In the genomic region with DNA sequence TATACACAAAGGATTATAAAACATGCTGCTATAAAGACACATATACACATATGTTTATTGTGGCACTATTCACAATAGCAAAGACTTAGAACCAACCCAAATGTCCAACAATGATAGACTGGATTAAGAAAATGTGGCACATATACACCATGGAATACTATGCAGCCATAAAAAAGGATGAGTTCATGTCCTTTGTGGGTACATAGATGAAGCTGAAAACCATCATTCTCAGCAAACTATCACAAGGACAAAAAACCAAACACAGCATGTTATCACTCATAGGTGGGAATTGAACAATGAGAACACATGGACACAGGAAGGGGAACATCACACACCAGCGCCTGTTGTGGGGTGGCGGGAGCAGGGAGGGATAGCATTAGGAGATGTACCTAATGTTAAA, we compare ENCODE assay signal across 17 cellular contexts. TPM values are rescaled to one million over a fixed set of nuclear protein-coding genes. Genes with fewer than 3 reads are reported as not detected.
"Had no signal": no experiment of that assay in that cellular context is flagged by ENCODE, and none has a peak within 500 bp of the region (broad histone marks: within the 10 kb centered on the region; RNA-seq: fewer than 3 reads in every experiment).

No MANE protein-coding gene starts in this region.

RNA-seq across cellular contexts. Expression of gene CYP4A22, which starts 10.2 kb away (rescaled TPM):
- total RNA-seq: activated naive CD4-positive, alpha-beta T cell treated with anti-CD3 and anti-CD28 coated beads for 36 hours; activated naive CD4-positive, alpha-beta T cell treated with anti-CD3 and anti-CD28 coated beads, Interleukin-2, amount 50 U/mL, for 72 hours; activated naive CD8-positive, alpha-beta T cell treated with anti-CD3 and anti-CD28 coated beads for 36 hours; activated naive CD8-positive, alpha-beta T cell treated with anti-CD3 and anti-CD28 coated beads, Interleukin-2, amount 10 ng/mL, durations not matched to agents 7 days and 5 days; activated T-cell treated with anti-CD3 and anti-CD28 coated beads, Interleukin-2, amount 50 U/mL, for 4 hours; activated T-cell treated with anti-CD3 and anti-CD28 coated beads, Interleukin-2, amount 50 U/mL, for 72 hours; activated T-helper 1 cell treated with anti-CD3 and anti-CD28 coated beads, Interleukin-12 subunit alpha, Interleukin-12 subunit beta, Interleukin-2, Interleukin-4 antibody, amounts not matched to agents 30 ng/mL and 10 ng/mL and 1 ng/mL, durations not matched to agents 14 hours and 24 hours and 36 hours; activated T-helper 17 cell treated with anti-CD3 and anti-CD28 coated beads, Interleukin-2, amount 50 U/mL, for 72 hours; activated T-helper 2 cell treated with anti-CD3 and anti-CD28 coated beads, Interferon-gamma antibody, Interleukin-2, Interleukin-4, amounts not matched to agents 10 μg/mL and 5 μg/mL and 100 μg/mL, durations not matched to agents 14 hours and 24 hours and 36 hours; adrenal gland; ascending aorta; astrocyte; body of pancreas; bronchial epithelial cell; cardiac muscle cell; cardiac septum; chondrocyte had no signal
- polyA plus RNA-seq: adrenal gland, cardiac muscle cell had no signal

RNA-seq across cellular contexts. Expression of gene CYP4Z1, which starts 60.0 kb away (rescaled TPM):
- total RNA-seq: activated naive CD4-positive, alpha-beta T cell treated with anti-CD3 and anti-CD28 coated beads for 36 hours; activated naive CD4-positive, alpha-beta T cell treated with anti-CD3 and anti-CD28 coated beads, Interleukin-2, amount 50 U/mL, for 72 hours; activated naive CD8-positive, alpha-beta T cell treated with anti-CD3 and anti-CD28 coated beads for 36 hours; activated naive CD8-positive, alpha-beta T cell treated with anti-CD3 and anti-CD28 coated beads, Interleukin-2, amount 10 ng/mL, durations not matched to agents 7 days and 5 days; activated T-cell treated with anti-CD3 and anti-CD28 coated beads, Interleukin-2, amount 50 U/mL, for 4 hours; activated T-cell treated with anti-CD3 and anti-CD28 coated beads, Interleukin-2, amount 50 U/mL, for 72 hours; activated T-helper 1 cell treated with anti-CD3 and anti-CD28 coated beads, Interleukin-12 subunit alpha, Interleukin-12 subunit beta, Interleukin-2, Interleukin-4 antibody, amounts not matched to agents 30 ng/mL and 10 ng/mL and 1 ng/mL, durations not matched to agents 14 hours and 24 hours and 36 hours; activated T-helper 17 cell treated with anti-CD3 and anti-CD28 coated beads, Interleukin-2, amount 50 U/mL, for 72 hours; activated T-helper 2 cell treated with anti-CD3 and anti-CD28 coated beads, Interferon-gamma antibody, Interleukin-2, Interleukin-4, amounts not matched to agents 10 μg/mL and 5 μg/mL and 100 μg/mL, durations not matched to agents 14 hours and 24 hours and 36 hours; astrocyte; bronchial epithelial cell; cardiac muscle cell; cardiac septum; chondrocyte had no signal
- polyA plus RNA-seq: cardiac muscle cell had no signal
